22 cellular contexts compared by ENCODE assay signal in the genomic region with DNA sequence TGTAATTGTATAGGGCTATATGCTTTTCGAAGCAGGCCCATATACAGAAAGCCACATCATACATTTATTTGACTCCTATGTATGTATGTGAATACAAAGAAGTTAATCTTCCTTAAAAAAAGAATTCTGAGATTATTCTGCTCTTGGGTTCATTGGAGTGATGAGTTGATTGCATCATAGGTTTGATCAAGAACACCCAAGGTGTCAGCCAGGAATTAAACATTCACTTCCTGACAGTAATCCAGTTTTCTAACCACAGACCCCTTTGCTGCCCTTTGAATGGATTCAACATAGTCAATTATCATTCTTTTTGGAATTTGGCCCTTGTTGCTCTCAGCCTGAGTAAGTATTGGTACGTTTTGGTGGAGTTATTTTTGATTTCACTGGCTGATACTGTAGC.
A peak's percentile ranks its signal among the peaks of the same experiment; 100 is the strongest.
DNase-seq lines count a peak whose midpoint lies in the region; ATAC-seq, FAIRE-seq and TF ChIP-seq lines count a peak whose summit lies in the region.
"Had no signal": no experiment of that assay in that cellular context is flagged by ENCODE, and none has a peak within 500 bp of the region (broad histone marks: within the 10 kb centered on the region; RNA-seq: fewer than 3 reads in every experiment).

No MANE protein-coding gene starts in this region.

- no peak overlapping the region for H3K23ac ChIP-seq in IMR-90 (ENCODE audit: low read depth, low read length)

- H3K27me3 Mint-ChIP-seq in mesothelial cell of epicardium (ENCODE audit: low read depth) = no peaks in the 10 kb centered on the region

- H3K4me1 ChIP-seq in HepG2 (ENCODE audit: insufficient read depth, low read length) (no peaks in the 10 kb centered on the region), right lobe of liver (no peaks in the 10 kb centered on the region), IMR-90 (ENCODE audit: control insufficient read depth, insufficient read depth, low read length) (no peaks in the 10 kb centered on the region), left lung (no peaks in the 10 kb centered on the region)
- H3K4me1 ChIP-seq: BE2C had no signal

- H3K36me3 Mint-ChIP-seq in mesothelial cell of epicardium = no peaks in the 10 kb centered on the region
- H3K36me3 Mint-ChIP-seq: CD14-positive monocyte; CD4-positive, alpha-beta memory T cell; IgD-negative memory B cell had no signal

- intact Hi-C loops in HepG2 (cut with micrococcal nuclease; ENCODE audit: unreplicated experiment) (no loop called here), right lobe of liver (cut with DNase I) (no loop called here), IMR-90 (cut with micrococcal nuclease) (no loop called here), left lung (cut with DNase I) (no loop called here)

- POLR2A ChIA-PET in HepG2 (lab: Yijun Ruan, JAX) = no interaction called here
- POLR2A ChIA-PET in IMR-90 (lab: Charles Lee; ENCODE audit: unreplicated experiment) = no interaction called here

- no peak overlapping the region for H2BK5ac ChIP-seq in IMR-90 (ENCODE audit: low read depth, low read length, poor library complexity, severe bottlenecking)

- H2AFZ ChIP-seq in HepG2 (ENCODE audit: low read length) = no peak overlapping the region
- no peak overlapping the region for H2AFZ ChIP-seq in IMR-90 (replicated peaks; ENCODE audit: low read length, poor library complexity)
- H2AFZ ChIP-seq: GM23338 had no signal

- H2BK15ac ChIP-seq in IMR-90 (ENCODE audit: low read depth, low read length) = no peak overlapping the region

- no peak overlapping the region for H2AK5ac ChIP-seq in IMR-90 (ENCODE audit: low read depth, low read length)

- no peaks in the 10 kb centered on the region for H3K9me1 ChIP-seq in IMR-90 (ENCODE audit: insufficient read depth, low read length)

- H3K14ac ChIP-seq in IMR-90 (replicated peaks; ENCODE audit: low read depth, low read length) = no peak overlapping the region

- H3K4me3 Mint-ChIP-seq in mesothelial cell of epicardium = no peak overlapping the region
- H3K4me3 Mint-ChIP-seq: CD14-positive monocyte; CD4-positive, alpha-beta memory T cell; GM23338; IgD-negative memory B cell had no signal

- TF ChIP-seq RAD21 in HepG2 (CRISPR knock-in tag; IDR thresholded peaks at IDR 0.05) (no peak), IMR-90 (IDR thresholded peaks at IDR 0.05; ENCODE audit: low read length) (no peak)

- TF ChIP-seq CTCF in HepG2 (CRISPR knock-in tag; IDR thresholded peaks at IDR 0.05) = no peak
- TF ChIP-seq CTCF in right lobe of liver (IDR thresholded peaks at IDR 0.05) = no peak
- no peak for TF ChIP-seq CTCF in IMR-90 (conservative IDR thresholded peaks at IDR 0.05; ENCODE audit: low read depth, low read length)
- TF ChIP-seq CTCF in mesothelial cell of epicardium (IDR thresholded peaks at IDR 0.05; ENCODE audit: unreplicated experiment) = no peak
- TF ChIP-seq CTCF in left lung (IDR thresholded peaks at IDR 0.05) = no peak

- no TSS peak for BruUV-seq in HepG2 (replicated peaks; lab: Mats Ljungman, UMichigan)
- no TSS peak for BruUV-seq in IMR-90 (replicated peaks; lab: Mats Ljungman, UMichigan)

- H3K36me3 ChIP-seq in HepG2 (replicated peaks in 1 of 2; ENCODE audit: control insufficient read depth in 1 of 2, insufficient read depth in 2 of 2, low read length in 2 of 2) (no peaks in the 10 kb centered on the region), right lobe of liver (no peaks in the 10 kb centered on the region), IMR-90 (ENCODE audit: control insufficient read depth, insufficient read depth, low read length) (no peaks in the 10 kb centered on the region), left lung (no peaks in the 10 kb centered on the region)
- H3K36me3 ChIP-seq: BE2C, HAP-1 had no signal

- H3K27ac ChIP-seq in HepG2 (ENCODE audit: extremely low read length, insufficient read depth, low read length) (no peak overlapping the region), right lobe of liver (no peak overlapping the region), IMR-90 (ENCODE audit: insufficient read depth, low read length) (no peak overlapping the region), left lung (no peak overlapping the region)
- H3K27ac ChIP-seq: HL-60 had no signal

- CTCF ChIA-PET in HepG2 (lab: Yijun Ruan, JAX; ENCODE audit: low intra/inter-chr PET ratio, low total read pairs) (no interaction called here), IMR-90 (lab: Yijun Ruan, JAX) (no interaction called here)

- H3K4me1 Mint-ChIP-seq in mesothelial cell of epicardium = peaks cover 68% of the 10 kb centered on the region
- H3K4me1 Mint-ChIP-seq: CD14-positive monocyte; CD4-positive, alpha-beta memory T cell; IgD-negative memory B cell had no signal

- H2BK20ac ChIP-seq in IMR-90 (ENCODE audit: low read depth, low read length) = no peak overlapping the region

- H3K9me3 Mint-ChIP-seq in mesothelial cell of epicardium = no peaks in the 10 kb centered on the region
- H3K9me3 Mint-ChIP-seq: GM23338 had no signal

- H4K91ac ChIP-seq in IMR-90 (ENCODE audit: insufficient read depth, low read depth, low read length) = no peak overlapping the region

- ATAC-seq in HepG2 = no peak
- ATAC-seq in right lobe of liver = no peak
- no peak for ATAC-seq in IMR-90 (ENCODE audit: low read depth)
- no peak for ATAC-seq in left lung
- ATAC-seq: GM23338 had no signal

- H3K9me3 ChIP-seq in HepG2 (ENCODE audit: low read length) = no peaks in the 10 kb centered on the region
- H3K9me3 ChIP-seq in right lobe of liver = no peaks in the 10 kb centered on the region
- H3K9me3 ChIP-seq in IMR-90 (ENCODE audit: control insufficient read depth, insufficient read depth, low read length) = peaks cover 6% of the 10 kb centered on the region
- no peaks in the 10 kb centered on the region for H3K9me3 ChIP-seq in left lung
- H3K9me3 ChIP-seq: BE2C, HAP-1 had no signal

- WGBS in HepG2 (ENCODE audit: low lambda C conversion rate) = 0% methylated on average over 2 of the region's 2 CpGs
- WGBS in right lobe of liver (ENCODE audit: insufficient coverage, low coverage, low lambda C conversion rate, missing lambda C conversion rate) = 65% methylated on average over 2 of the region's 2 CpGs
- no CpG with 5 or more reads among the region's 2 CpGs for WGBS in IMR-90 (ENCODE audit: extremely low coverage in 2 of 2, insufficient read length in 1 of 2), 2 experiments

- H4K8ac ChIP-seq in IMR-90 (ENCODE audit: low read depth in 2 of 2, low read length in 2 of 2) = no peak overlapping the region

- H3K27me3 ChIP-seq in HepG2 (ENCODE audit: control insufficient read depth in 1 of 2, insufficient read depth in 2 of 2, low read length in 2 of 2) = no peaks in the 10 kb centered on the region; a peak in 2 of 5 replicates
- H3K27me3 ChIP-seq in right lobe of liver = no peaks in the 10 kb centered on the region
- H3K27me3 ChIP-seq in IMR-90 (ENCODE audit: control insufficient read depth, insufficient read depth, low read length) = no peaks in the 10 kb centered on the region
- peaks cover 0 to 8% of the 10 kb centered on the region in 2 donors for H3K27me3 ChIP-seq in left lung
- H3K27me3 ChIP-seq: BE2C had no signal

- H3K4me3 ChIP-seq in HepG2 (replicated peaks in 1 of 3; ENCODE audit: insufficient read depth in 1 of 3, low read depth in 2 of 3, low read length in 3 of 3) (no peak overlapping the region), right lobe of liver (no peak overlapping the region), IMR-90 (ENCODE audit: insufficient read depth, low read depth, low read length) (no peak overlapping the region), left lung (no peak overlapping the region)
- H3K4me3 ChIP-seq: GM23338, HAP-1 had no signal

- H3K4me2 ChIP-seq in HepG2 (ENCODE audit: low read depth, low read length) = no peak overlapping the region
- no peak overlapping the region for H3K4me2 ChIP-seq in IMR-90 (ENCODE audit: low read depth, low read length)
- H3K4me2 ChIP-seq: GM23338 had no signal

- dilution Hi-C loops in IMR-90 (cut with HindIII; ENCODE audit: low sequenced_read_pairs, unreplicated experiment) = no loop called here

- H3K79me1 ChIP-seq in IMR-90 (ENCODE audit: low read depth in 1 of 2, low read length in 2 of 2) = no peaks in the 10 kb centered on the region

- DNase-seq in HepG2 (ENCODE audit: low spot score) (no peak), right lobe of liver (no peak), IMR-90 (no peak), mesothelial cell of epicardium (ENCODE audit: low spot score in 2 of 2, unreplicated experiment in 2 of 2) (no peak), GOT3 (lab: John Stamatoyannopoulos, UW) (no peak), left lung (no peak), NCI-H2107 (lab: John Stamatoyannopoulos, UW) (no peak)
- DNase-seq: ACHN; BE2C; CD4-positive, alpha-beta memory T cell; DMS153; DMS79; GDM1; KBM-7 had no signal

- H3K56ac ChIP-seq in IMR-90 (ENCODE audit: extremely low read depth, insufficient read depth, low read length) = no peak overlapping the region

- no peak for TF ChIP-seq POLR2A in HepG2 (IDR thresholded peaks at IDR 0.05; ENCODE audit: insufficient read depth in 1 of 2, low read depth in 2 of 2, low read length in 2 of 2)
- TF ChIP-seq POLR2A in right lobe of liver (IDR thresholded peaks at IDR 0.05) = no peak
- TF ChIP-seq POLR2A in IMR-90 (IDR thresholded peaks at IDR 0.05; ENCODE audit: low read depth, low read length) = no peak

- H3K9ac ChIP-seq in HepG2 (ENCODE audit: insufficient read depth, low read depth, low read length) (no peak overlapping the region), IMR-90 (ENCODE audit: low read depth, low read length) (no peak overlapping the region)

- no peak for FAIRE-seq in HepG2 (lab: Jason Lieb, UNC)
- FAIRE-seq: A204.1, GM12892, GM18507 had no signal

- H3K18ac ChIP-seq in IMR-90 (ENCODE audit: low read depth, low read length) = no peak overlapping the region

- TF ChIP-seq EP300 in HepG2 (IDR thresholded peaks at IDR 0.05; ENCODE audit: low read depth in 2 of 2, low read length in 2 of 2) (no peak), HepG2 (CRISPR knock-in tag; IDR thresholded peaks at IDR 0.05; ENCODE audit: borderline replicate concordance) (no peak)

- in situ Hi-C loops in HepG2 (cut with HindIII; ENCODE audit: extremely low pct_ligation_motif_present, low pct_unique_long_range_greater_than_20kb) (no loop called here), IMR-90 (cut with MboI; ENCODE audit: low sequenced_read_pairs) (no loop called here)

- H4K5ac ChIP-seq in IMR-90 (ENCODE audit: low read depth, low read length) = no peak overlapping the region

- no peak overlapping the region for H2AK9ac ChIP-seq in IMR-90 (replicated peaks; ENCODE audit: low read depth, low read length, poor library complexity)

- H2BK120ac ChIP-seq in IMR-90 (ENCODE audit: low read depth, low read length) = no peak overlapping the region

- no peak overlapping the region for H3K4ac ChIP-seq in IMR-90 (ENCODE audit: low read depth, low read length)

- H4K20me1 ChIP-seq in HepG2 (ENCODE audit: insufficient read depth, low read length) = no peaks in the 10 kb centered on the region
- no peaks in the 10 kb centered on the region for H4K20me1 ChIP-seq in IMR-90 (ENCODE audit: insufficient read depth, low read length)

- H3K79me2 ChIP-seq in HepG2 (ENCODE audit: insufficient read depth, low read length) = no peaks in the 10 kb centered on the region

- peak overlapping the region; percentile 88 for H3K27ac Mint-ChIP-seq in mesothelial cell of epicardium
- H3K27ac Mint-ChIP-seq: CD14-positive monocyte; CD4-positive, alpha-beta memory T cell; GM23338; IgD-negative memory B cell had no signal

TF ChIP-seq in HepG2, 621 proteins besides CTCF, POLR2A, EP300 and RAD21 (continues in another document):
- TF ChIP-seq ZNF564 (CRISPR knock-in tag; IDR thresholded peaks at IDR 0.05) = no peak

TF ChIP-seq in IMR-90, 13 proteins besides CTCF, POLR2A, EP300 and RAD21 (continues in another document):
- peak; percentile 40; the same call in 1 of the 2 replicates for TF ChIP-seq CEBPB (IDR thresholded peaks at IDR 0.05; ENCODE audit: low read depth, low read length)
